Comparison of ENCODE assay signal across 8 cellular contexts in genomic region chr2:230974096-230974913, GRCh38.
DNase-seq lines count a peak whose midpoint lies in the region; ATAC-seq lines count a peak whose summit lies in the region.

No MANE protein-coding gene starts in this region.

- peak; percentile 35 to 47 (median 40) for DNase-seq in activated CD4-positive, CD25-positive, alpha-beta regulatory T cell (lab: John Stamatoyannopoulos, UW)
- peak; percentile 42 to 79 for DNase-seq in central memory CD8-positive, alpha-beta T cell (ENCODE audit: low spot score in 2 of 2)
- peak; percentile 35 to 67 for DNase-seq in stimulated activated CD4-positive, alpha-beta T cell treated with anti-CD3 and anti-CD28 coated beads, Interleukin-4, amount 100 ng/mL, for 48 hours (ENCODE audit: low read depth in 2 of 2)
- DNase-seq in AML-193 (lab: John Stamatoyannopoulos, UW) (no peak), OCI-M2 (lab: John Stamatoyannopoulos, UW; ENCODE audit: unreplicated experiment) (no peak), NCI-H82 treated with DMSO at 0.1 percent for 48 hours (lab: John Stamatoyannopoulos, UW; ENCODE audit: unreplicated experiment) (no peak)

- peaks cover 6% of the 10 kb centered on the region for H3K36me3 Mint-ChIP-seq in central memory CD8-positive, alpha-beta T cell (ENCODE audit: insufficient read depth)

- H3K4me1 Mint-ChIP-seq in central memory CD8-positive, alpha-beta T cell, result peaks cover 52% of the 10 kb centered on the region

- no peaks in the 10 kb centered on the region for H3K9me3 Mint-ChIP-seq in central memory CD8-positive, alpha-beta T cell

- peak overlapping the region; percentile 82 for H3K4me3 Mint-ChIP-seq in central memory CD8-positive, alpha-beta T cell

- ATAC-seq in GM19324 (IDR thresholded peaks at IDR 0.05; ENCODE audit: low FRiP score, unreplicated experiment) (peak; percentile 79), HG03139 (IDR thresholded peaks at IDR 0.05; ENCODE audit: unreplicated experiment) (peak; percentile 72)
- peak; percentile 96 for ATAC-seq in central memory CD8-positive, alpha-beta T cell (replicated peaks; ENCODE audit: extremely low read depth, poor library complexity, severe bottlenecking)

- no peaks in the 10 kb centered on the region for H3K27me3 Mint-ChIP-seq in central memory CD8-positive, alpha-beta T cell

- H3K27ac Mint-ChIP-seq in central memory CD8-positive, alpha-beta T cell (ENCODE audit: low read depth), result peak overlapping the region; percentile 96

Comparison
In these comparisons a context has a peak if more than half of its experiments do, and no peak if none do; other contexts are left out.
1. DNase-seq: peak in activated CD4-positive, CD25-positive, alpha-beta regulatory T cell (4 of 4), central memory CD8-positive, alpha-beta T cell (2 of 2) and stimulated activated CD4-positive, alpha-beta T cell treated with anti-CD3 and anti-CD28 coated beads, Interleukin-4, amount 100 ng/mL, for 48 hours (2 of 2); none in AML-193 (0 of 2), OCI-M2 (single experiment) and NCI-H82 treated with DMSO at 0.1 percent for 48 hours (single experiment).
2. Peak in every context shown above with its lines, with median percentiles within 50 percentile points of each other: ATAC-seq.